Comparison of ENCODE assay signal across 8 cellular contexts in genomic region chr2:101253713-101254085, GRCh38. TPM values are rescaled to one million over a fixed set of nuclear protein-coding genes. Genes with fewer than 3 reads are reported as not detected.
DNase-seq lines count a peak whose midpoint lies in the region; ATAC-seq and TF ChIP-seq lines count a peak whose summit lies in the region.

No MANE protein-coding gene starts in this region.

- no peak for TF ChIP-seq CTCF in BE2C (IDR thresholded peaks at IDR 0.05; ENCODE audit: low read depth, low read length)

- peak overlapping the region; percentile 91 to 98 (median 96) for H3K4me3 Mint-ChIP-seq in naive thymus-derived CD4-positive, alpha-beta T cell

- H3K36me3 Mint-ChIP-seq in naive thymus-derived CD4-positive, alpha-beta T cell = peaks cover 0 to 16% (median 9%) of the 10 kb centered on the region in 5 donors

- intact Hi-C loops in naive thymus-derived CD4-positive, alpha-beta T cell (cut with micrococcal nuclease) = loop anchor here (1.0 to 10.0 kb wide), 14 partner anchors 17 to 691 kb away; partner anchors contain the start of genes PDCL3 (in 2 of the 2), CREG2 (in 1 of the 2), MAP4K4 (in 1 of the 2) and RFX8 (in 1 of the 2)

- POLR2A ChIA-PET in naive thymus-derived CD4-positive, alpha-beta T cell (lab: Charles Lee) = interaction anchor here (0.6 to 2.9 kb wide), 15 partner anchors 12 to 251 kb away, joined by 3 to 14 read pairs (median 6); partner anchors contain the start of genes RNF149 and RPL31

- H3K4me1 Mint-ChIP-seq in naive thymus-derived CD4-positive, alpha-beta T cell = peaks cover 29 to 65% (median 53%) of the 10 kb centered on the region in 7 donors

- H3K27ac ChIP-seq in KOPT-K1 (ENCODE audit: low read depth, low read length, poor library complexity, severe bottlenecking) = peak overlapping the region; percentile 89
- peak overlapping the region; percentile 99 for H3K27ac ChIP-seq in naive thymus-derived CD4-positive, alpha-beta T cell (ENCODE audit: low read depth, low read length)

- H3K36me3 ChIP-seq in BE2C = 0 out of 2 replicates have a peak, but pooled peaks cover 3% of the 10 kb centered on the region
- H3K36me3 ChIP-seq in KOPT-K1 (ENCODE audit: insufficient read depth, low read length) = peaks cover 34% of the 10 kb centered on the region
- peaks cover 0 to 11% (median 0%) of the 10 kb centered on the region in 3 experiments for H3K36me3 ChIP-seq in naive thymus-derived CD4-positive, alpha-beta T cell (ENCODE audit: control insufficient read depth in 2 of 3, insufficient read depth in 3 of 3, low read length in 3 of 3)

- H3K27me3 Mint-ChIP-seq in naive thymus-derived CD4-positive, alpha-beta T cell = no peaks in the 10 kb centered on the region

- no peaks in the 10 kb centered on the region for H3K27me3 ChIP-seq in BE2C
- no peaks in the 10 kb centered on the region for H3K27me3 ChIP-seq in naive thymus-derived CD4-positive, alpha-beta T cell (ENCODE audit: control insufficient read depth in 2 of 2, insufficient read depth in 2 of 2, low read length in 2 of 2)

- CTCF ChIA-PET in naive thymus-derived CD4-positive, alpha-beta T cell (lab: Charles Lee) = interaction anchor here (0.7 to 1.7 kb wide), 6 partner anchors 10 to 89 kb away, joined by 3 to 5 read pairs (median 3); partner anchors contain the start of gene RNF149

- no peak for DNase-seq in BE2C
- peak; percentile 15 for DNase-seq in dedifferentiated amniotic fluid mesenchymal stem cell (ENCODE audit: extremely low spot score)
- peak in 6 of 9 donors; percentile 18 to 40 (median 36) for DNase-seq in naive thymus-derived CD4-positive, alpha-beta T cell
- DNase-seq in mesenteric fat pad (ENCODE audit: low spot score) = no peak
- no peak for DNase-seq in iPS-NIHi11 (ENCODE audit: low spot score)

- H3K27ac Mint-ChIP-seq in naive thymus-derived CD4-positive, alpha-beta T cell = peak overlapping the region; percentile 90 to 98 (median 96)

- peaks cover 0 to 5% (median 0%) of the 10 kb centered on the region in 11 donors for H3K9me3 Mint-ChIP-seq in naive thymus-derived CD4-positive, alpha-beta T cell

- H3K9me3 ChIP-seq in BE2C (no peaks in the 10 kb centered on the region), KOPT-K1 (ENCODE audit: insufficient read depth, low read length, poor library complexity, severe bottlenecking) (no peaks in the 10 kb centered on the region)
- H3K9me3 ChIP-seq in naive thymus-derived CD4-positive, alpha-beta T cell (ENCODE audit: control insufficient read depth in 2 of 3, low read length in 3 of 3) = no peaks in the 10 kb centered on the region

- no peak for ATAC-seq in naive thymus-derived CD4-positive, alpha-beta T cell
- ATAC-seq in GM21381 (IDR thresholded peaks at IDR 0.05; ENCODE audit: unreplicated experiment) (no peak), GM21528 (IDR thresholded peaks at IDR 0.05; ENCODE audit: low FRiP score, unreplicated experiment) (no peak)

- no peaks in the 10 kb centered on the region for H3K4me1 ChIP-seq in BE2C
- peaks cover 28 to 39% of the 10 kb centered on the region in 2 donors for H3K4me1 ChIP-seq in naive thymus-derived CD4-positive, alpha-beta T cell (ENCODE audit: control insufficient read depth in 2 of 2, insufficient read depth in 2 of 2, low read length in 2 of 2)

- peak overlapping the region; percentile 81 for H3K4me3 ChIP-seq in BE2C (ENCODE audit: low read depth, low read length)
- H3K4me3 ChIP-seq in naive thymus-derived CD4-positive, alpha-beta T cell (ENCODE audit: low read length) = peak overlapping the region; percentile 91

RNA-seq across cellular contexts. Expression of gene CNOT11, which starts 1.0 kb away (rescaled TPM):
- 17.6 TPM for polyA plus RNA-seq in BE2C (2012; ENCODE audit: insufficient read depth, insufficient read length, low read depth)
- 10 to 100 TPM; 49.0 to 65.7 (median 54.3) TPM for total RNA-seq in naive thymus-derived CD4-positive, alpha-beta T cell
- polyA plus RNA-seq in naive thymus-derived CD4-positive, alpha-beta T cell = 10 to 100 TPM; 60.4 to 64.0 TPM
- 28.7 TPM for total RNA-seq in mesenteric fat pad

RNA-seq across cellular contexts. Expression of gene RNF149, which starts 54.8 kb away (rescaled TPM):
- polyA plus RNA-seq in BE2C (2012; ENCODE audit: insufficient read depth, insufficient read length, low read depth) = 7.9 TPM
- 100 to 1,000 TPM in 4 of 5 experiments, 10 to 100 TPM in 1; 88.9 to 159 (median 114) TPM for total RNA-seq in naive thymus-derived CD4-positive, alpha-beta T cell
- polyA plus RNA-seq in naive thymus-derived CD4-positive, alpha-beta T cell = 10 to 100 TPM; 45.2 to 52.6 TPM
- total RNA-seq in mesenteric fat pad = 105 TPM

Comparison
In these comparisons a context has a peak if more than half of its experiments do, and no peak if none do; other contexts are left out.
1. DNase-seq: peak in dedifferentiated amniotic fluid mesenchymal stem cell (single experiment) and naive thymus-derived CD4-positive, alpha-beta T cell (6 of 9); none in BE2C (single experiment), mesenteric fat pad (single experiment) and iPS-NIHi11 (single experiment).